In genomic region chr1:205042911-205043806, GRCh38 we compare ENCODE assay signal across 10 cellular contexts.
DNase-seq lines count a peak whose midpoint lies in the region; FAIRE-seq and TF ChIP-seq lines count a peak whose summit lies in the region.
"Had no signal": no experiment of that assay in that cellular context is flagged by ENCODE, and none has a peak within 500 bp of the region (broad histone marks: within the 10 kb centered on the region; RNA-seq: fewer than 3 reads in every experiment).

A gene with protein sequence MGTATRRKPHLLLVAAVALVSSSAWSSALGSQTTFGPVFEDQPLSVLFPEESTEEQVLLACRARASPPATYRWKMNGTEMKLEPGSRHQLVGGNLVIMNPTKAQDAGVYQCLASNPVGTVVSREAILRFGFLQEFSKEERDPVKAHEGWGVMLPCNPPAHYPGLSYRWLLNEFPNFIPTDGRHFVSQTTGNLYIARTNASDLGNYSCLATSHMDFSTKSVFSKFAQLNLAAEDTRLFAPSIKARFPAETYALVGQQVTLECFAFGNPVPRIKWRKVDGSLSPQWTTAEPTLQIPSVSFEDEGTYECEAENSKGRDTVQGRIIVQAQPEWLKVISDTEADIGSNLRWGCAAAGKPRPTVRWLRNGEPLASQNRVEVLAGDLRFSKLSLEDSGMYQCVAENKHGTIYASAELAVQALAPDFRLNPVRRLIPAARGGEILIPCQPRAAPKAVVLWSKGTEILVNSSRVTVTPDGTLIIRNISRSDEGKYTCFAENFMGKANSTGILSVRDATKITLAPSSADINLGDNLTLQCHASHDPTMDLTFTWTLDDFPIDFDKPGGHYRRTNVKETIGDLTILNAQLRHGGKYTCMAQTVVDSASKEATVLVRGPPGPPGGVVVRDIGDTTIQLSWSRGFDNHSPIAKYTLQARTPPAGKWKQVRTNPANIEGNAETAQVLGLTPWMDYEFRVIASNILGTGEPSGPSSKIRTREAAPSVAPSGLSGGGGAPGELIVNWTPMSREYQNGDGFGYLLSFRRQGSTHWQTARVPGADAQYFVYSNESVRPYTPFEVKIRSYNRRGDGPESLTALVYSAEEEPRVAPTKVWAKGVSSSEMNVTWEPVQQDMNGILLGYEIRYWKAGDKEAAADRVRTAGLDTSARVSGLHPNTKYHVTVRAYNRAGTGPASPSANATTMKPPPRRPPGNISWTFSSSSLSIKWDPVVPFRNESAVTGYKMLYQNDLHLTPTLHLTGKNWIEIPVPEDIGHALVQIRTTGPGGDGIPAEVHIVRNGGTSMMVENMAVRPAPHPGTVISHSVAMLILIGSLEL (plus strand): TSS chr1:205043212. CDS start chr1:205053186, 9,974 bp downstream.

- H3K36me3 ChIP-seq in ACC112 (ENCODE audit: insufficient read depth, low read length) (no peaks in the 10 kb centered on the region), HUES6 (ENCODE audit: control insufficient read depth, insufficient read depth, low read length) (no peaks in the 10 kb centered on the region)

- H3K4me3 ChIP-seq in ACC112 (ENCODE audit: low read depth, low read length) (peak within 1 kb of the TSS; percentile 35; the same call in 1 of the 2 replicates), HUES6 (ENCODE audit: low read depth, low read length) (peak within 1 kb of the TSS; percentile 28; the same call in 1 of the 2 replicates)

- no peak within 1 kb of the TSS for H3K9ac ChIP-seq in HUES6 (ENCODE audit: low read length)

- H2AFZ ChIP-seq in ACC112 (ENCODE audit: low read length, unreplicated experiment): no peak within 1 kb of the TSS

- no peaks in the 10 kb centered on the region for H3K79me2 ChIP-seq in ACC112 (ENCODE audit: control insufficient read depth, insufficient read depth, low read length, unreplicated experiment)

- FAIRE-seq in GM19239 (lab: Jason Lieb, UNC) (no peak), D721Med (lab: Jason Lieb, UNC) (no peak)
- FAIRE-seq: HepG2 had no signal

- H3K9me3 ChIP-seq in HUES6 (ENCODE audit: control insufficient read depth, insufficient read depth, low read depth, low read length): no peaks in the 10 kb centered on the region

- H3K4me1 ChIP-seq in ACC112 (ENCODE audit: control insufficient read depth, insufficient read depth, low read length, unreplicated experiment): no peaks in the 10 kb centered on the region
- H3K4me1 ChIP-seq in HUES6 (ENCODE audit: control insufficient read depth, insufficient read depth, low read length): peaks cover 25% of the 10 kb centered on the region

- peak; percentile 73 for DNase-seq in iPS-NIHi7 (ENCODE audit: extremely low spot score)
- no peak for DNase-seq in RKO (ENCODE audit: low spot score)
- no peak for DNase-seq in GM19239 (ENCODE audit: insufficient read length, low spot score)
- no peak for DNase-seq in D721Med (ENCODE audit: insufficient read length, low spot score)
- no peak for DNase-seq in foreskin melanocyte
- DNase-seq: T1000 had no signal

- H3K27me3 ChIP-seq in ACC112 (ENCODE audit: insufficient read depth, low read length) (peaks cover 89% of the 10 kb centered on the region), HUES6 (ENCODE audit: control insufficient read depth, insufficient read depth, low read length) (peaks cover 95% of the 10 kb centered on the region)

- H3K27ac ChIP-seq in ACC112 (ENCODE audit: low read depth, low read length) (no peak within 1 kb of the TSS), HUES6 (ENCODE audit: low read depth, low read length) (no peak within 1 kb of the TSS), angular gyrus (ENCODE audit: low read depth, low read length) (peak within 1 kb of the TSS; percentile 97)

- TF ChIP-seq CTCF in D721Med (IDR thresholded peaks at IDR 0.05; ENCODE audit: insufficient read depth, missing control alignments): no peak
